In genomic region chr14:36513451-36514277, GRCh38 we compare ENCODE assay signal across 20 cellular contexts. TPM values are rescaled to one million over a fixed set of nuclear protein-coding genes. Genes with fewer than 3 reads are reported as not detected.
DNase-seq lines count a peak whose midpoint lies in the region; ATAC-seq and TF ChIP-seq lines count a peak whose summit lies in the region.
"Had no signal": no experiment of that assay in that cellular context is flagged by ENCODE, and none has a peak within 500 bp of the region (broad histone marks: within the 10 kb centered on the region; RNA-seq: fewer than 3 reads in every experiment).

No MANE protein-coding gene starts in this region.

- H3K27me3 ChIP-seq in endodermal cell (ENCODE audit: control insufficient read depth, insufficient read depth, low read length, poor library complexity, severe bottlenecking) = peaks cover 100% of the 10 kb centered on the region
- H3K27me3 ChIP-seq in right cardiac atrium (ENCODE audit: control insufficient read depth, insufficient read depth) = peaks cover 9% of the 10 kb centered on the region

- no peaks in the 10 kb centered on the region for H3K36me3 ChIP-seq in endodermal cell (ENCODE audit: control insufficient read depth, insufficient read depth, low read length)
- H3K36me3 ChIP-seq: esophagus muscularis mucosa, left ventricle myocardium inferior had no signal

- H3K27me3 Mint-ChIP-seq in endodermal cell (ENCODE audit: insufficient read depth) (peaks cover 94% of the 10 kb centered on the region), progenitor cell of endocrine pancreas (peaks cover 87% of the 10 kb centered on the region)

- 1 to 5% methylated on average over 23 to 38 of the region's 38 CpGs for WGBS in endodermal cell (ENCODE audit: insufficient coverage in 1 of 2, insufficient read length in 1 of 2), 2 experiments
- WGBS in right cardiac atrium = 1% methylated on average over 38 of the region's 38 CpGs

- H3K4me1 Mint-ChIP-seq in endodermal cell (peaks cover 60% of the 10 kb centered on the region), progenitor cell of endocrine pancreas (ENCODE audit: low read depth) (peaks cover 13% of the 10 kb centered on the region)

- H3K27ac ChIP-seq in endodermal cell (ENCODE audit: low read depth, low read length) (no peak overlapping the region), right cardiac atrium (ENCODE audit: low read length) (no peak overlapping the region)
- H3K27ac ChIP-seq: esophagus muscularis mucosa, left ventricle myocardium inferior had no signal

- ATAC-seq in right cardiac atrium = no peak
- ATAC-seq: naive thymus-derived CD4-positive, alpha-beta T cell had no signal

- H3K4me3 Mint-ChIP-seq in endodermal cell (peak overlapping the region; percentile 42), progenitor cell of endocrine pancreas (ENCODE audit: low read depth) (no peak overlapping the region)
- H3K4me3 Mint-ChIP-seq: naive thymus-derived CD4-positive, alpha-beta T cell had no signal

- intact Hi-C loops in right cardiac atrium (cut with DNase I) = no loop called here

- H3K27ac Mint-ChIP-seq in endodermal cell (no peak overlapping the region), progenitor cell of endocrine pancreas (peak overlapping the region; percentile 56)
- H3K27ac Mint-ChIP-seq: naive thymus-derived CD4-positive, alpha-beta T cell had no signal

- H3K9me3 ChIP-seq in endodermal cell (ENCODE audit: control insufficient read depth, low read length) (no peaks in the 10 kb centered on the region), right cardiac atrium (ENCODE audit: control insufficient read depth, low read length) (no peaks in the 10 kb centered on the region)
- H3K9me3 ChIP-seq: esophagus muscularis mucosa, left ventricle myocardium inferior had no signal

- in situ Hi-C loops in GM13977 (cut with MboI; ENCODE audit: low pct_unique_long_range_greater_than_20kb, low sequenced_read_pairs, unreplicated experiment) = loop anchor here (10.0 to 25.0 kb wide), 3 partner anchors 71 to 1074 kb away; partner anchors contain the start of genes FOXA1, NKX2-8 and TTC6

- no peak overlapping the region for H3K9ac ChIP-seq in endodermal cell (ENCODE audit: extremely low read depth, low read length, poor library complexity, severe bottlenecking)

- H3K4me1 ChIP-seq in endodermal cell (ENCODE audit: control insufficient read depth, insufficient read depth, low read length) = peaks cover 18% of the 10 kb centered on the region
- H3K4me1 ChIP-seq in right cardiac atrium (ENCODE audit: control insufficient read depth, insufficient read depth, low read length) = no peaks in the 10 kb centered on the region

- H3K36me3 Mint-ChIP-seq in endodermal cell (ENCODE audit: low read depth) = no peaks in the 10 kb centered on the region
- H3K36me3 Mint-ChIP-seq in progenitor cell of endocrine pancreas (ENCODE audit: insufficient read depth) = no peaks in the 10 kb centered on the region
- H3K36me3 Mint-ChIP-seq: naive thymus-derived CD4-positive, alpha-beta T cell had no signal

- no peaks in the 10 kb centered on the region for H3K9me3 Mint-ChIP-seq in endodermal cell
- H3K9me3 Mint-ChIP-seq in progenitor cell of endocrine pancreas (ENCODE audit: low read depth) = no peaks in the 10 kb centered on the region

- DNase-seq in GM13977 (ENCODE audit: low spot score) = peak; percentile 39
- peak; percentile 73 for DNase-seq in NCI-H2029 treated with DMSO at 0.1 percent for 48 hours (lab: John Stamatoyannopoulos, UW)
- peak; percentile 85 for DNase-seq in endodermal cell
- no peak for DNase-seq in progenitor cell of endocrine pancreas (ENCODE audit: low spot score, unreplicated experiment)
- DNase-seq in anterior cingulate cortex (lab: John Stamatoyannopoulos, UW) = no peak
- DNase-seq in right cardiac atrium = no peak
- no peak for DNase-seq in activated CD4-positive, alpha-beta T cell treated with anti-CD3 and anti-CD28 coated beads, Interleukin-2, amount 50 U/mL, for 4 hours
- DNase-seq: activated effector memory CD4-positive, alpha-beta T cell treated with anti-CD3 and anti-CD28 coated beads, Interleukin-2, amount 50 U/mL, for 16 hours; aorta; C1 segment of cervical spinal cord; cortex of kidney; GF-D8; GOT3; KG1; left ventricle myocardium inferior; naive thymus-derived CD4-positive, alpha-beta T cell; NCI-H1694; stimulated activated CD4-positive, alpha-beta T cell treated with anti-CD3 and anti-CD28 coated beads, Interleukin-4, amount 100 ng/mL, for 24 hours; trophoblast cell had no signal

- TF ChIP-seq CTCF in GM13977 (IDR thresholded peaks at IDR 0.05; ENCODE audit: extremely low read depth, insufficient read depth, missing control alignments) (no peak), endodermal cell (conservative IDR thresholded peaks at IDR 0.05) (no peak), progenitor cell of endocrine pancreas (IDR thresholded peaks at IDR 0.05; ENCODE audit: unreplicated experiment) (no peak)

- H3K4me3 ChIP-seq in endodermal cell (ENCODE audit: low read length) (peak overlapping the region; percentile 61), right cardiac atrium (ENCODE audit: low read length) (no peak overlapping the region)
- H3K4me3 ChIP-seq: esophagus muscularis mucosa, left ventricle myocardium inferior had no signal

RNA-seq across cellular contexts. Expression of gene NKX2-1, which starts 6.4 kb away (rescaled TPM):
- under 1 TPM; 0.31 to 0.62 TPM for total RNA-seq in endodermal cell
- 0.25 TPM for polyA plus RNA-seq in endodermal cell (2013, experiment 1 of 2)
- polyA plus RNA-seq in endodermal cell (2013, experiment 2 of 2) = 0.12 TPM
- total RNA-seq in progenitor cell of endocrine pancreas = 0.80 TPM in 1 of 2 replicates, not detected in the other
- under 1 TPM in 1 of 4 donors, not detected in 3; 0.25 TPM for total RNA-seq in right cardiac atrium
- polyA plus RNA-seq in right cardiac atrium = not detected
- total RNA-seq: aorta; left ventricle myocardium inferior; naive thymus-derived CD4-positive, alpha-beta T cell had no signal
- polyA plus RNA-seq: naive thymus-derived CD4-positive, alpha-beta T cell had no signal

Comparison
In these comparisons a context has a peak if more than half of its experiments do, and no peak if none do; other contexts are left out.
1. DNase-seq: peak in GM13977 (single experiment), NCI-H2029 treated with DMSO at 0.1 percent for 48 hours (single experiment) and endodermal cell (single experiment); none in progenitor cell of endocrine pancreas (single experiment), anterior cingulate cortex (0 of 58), right cardiac atrium (0 of 3) and activated CD4-positive, alpha-beta T cell treated with anti-CD3 and anti-CD28 coated beads, Interleukin-2, amount 50 U/mL, for 4 hours (0 of 2).